8 cellular contexts compared by ENCODE assay signal in genomic region chr4:2261853-2262144, GRCh38. TPM values are rescaled to one million over a fixed set of nuclear protein-coding genes. Genes with fewer than 3 reads are reported as not detected.
DNase-seq lines count a peak whose midpoint lies in the region; ATAC-seq and TF ChIP-seq lines count a peak whose summit lies in the region.

A gene with protein sequence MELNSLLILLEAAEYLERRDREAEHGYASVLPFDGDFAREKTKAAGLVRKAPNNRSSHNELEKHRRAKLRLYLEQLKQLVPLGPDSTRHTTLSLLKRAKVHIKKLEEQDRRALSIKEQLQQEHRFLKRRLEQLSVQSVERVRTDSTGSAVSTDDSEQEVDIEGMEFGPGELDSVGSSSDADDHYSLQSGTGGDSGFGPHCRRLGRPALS (minus strand): TSS chr4:2262109. CDS start chr4:2261980, 129 bp downstream.

- peak within 1 kb of the TSS; percentile 74 for H3K4me3 Mint-ChIP-seq in chondrocyte (ENCODE audit: unreplicated experiment)
- H3K4me3 Mint-ChIP-seq in memory B cell = peak within 1 kb of the TSS; percentile 85

- H3K9me3 Mint-ChIP-seq in chondrocyte (ENCODE audit: low read depth) (no peaks in the 10 kb centered on the region), memory B cell (no peaks in the 10 kb centered on the region)

- H3K4me1 Mint-ChIP-seq in chondrocyte (ENCODE audit: low read depth) = peaks cover 17% of the 10 kb centered on the region
- H3K4me1 Mint-ChIP-seq in memory B cell = peaks cover 11% of the 10 kb centered on the region

- TF ChIP-seq CTCF in chondrocyte (IDR thresholded peaks at IDR 0.05) = no peak
- no peak for TF ChIP-seq CTCF in upper lobe of left lung (IDR thresholded peaks at IDR 0.05)

- H3K4me3 ChIP-seq in HUES64 (ENCODE audit: low read length) (peak within 1 kb of the TSS; percentile 78), upper lobe of left lung (peak within 1 kb of the TSS; percentile 79 to 98 (median 93))

- no peaks in the 10 kb centered on the region for H3K27me3 Mint-ChIP-seq in chondrocyte (ENCODE audit: low read depth)
- H3K27me3 Mint-ChIP-seq in memory B cell = no peaks in the 10 kb centered on the region

- in situ Hi-C loops in ACHN (cut with HindIII; ENCODE audit: low pct_ligation_motif_present, low pct_unique_long_range_greater_than_20kb, low sequenced_read_pairs) = no loop called here

- DNase-seq in chondrocyte (ENCODE audit: low spot score) (no peak), memory B cell (ENCODE audit: low spot score in 2 of 2) (no peak), upper lobe of left lung (no peak), cerebellar nuclear complex (lab: John Stamatoyannopoulos, UW) (no peak), hypothalamus (lab: John Stamatoyannopoulos, UW) (no peak), ACHN (no peak)

- H3K27ac ChIP-seq in HUES64 (ENCODE audit: low read depth, low read length) (peak within 1 kb of the TSS; percentile 71), upper lobe of left lung (peak within 1 kb of the TSS; percentile 94 to 98 (median 98))

- H3K9ac ChIP-seq in HUES64 (ENCODE audit: low read depth, low read length) = peak within 1 kb of the TSS; percentile 73

- TF ChIP-seq POLR2A in upper lobe of left lung (IDR thresholded peaks at IDR 0.05) = no peak

- H3K36me3 ChIP-seq in HUES64 (ENCODE audit: insufficient read depth, low read length) (no peaks in the 10 kb centered on the region), upper lobe of left lung (peaks cover 0 to 19% (median 10%) of the 10 kb centered on the region in 4 donors)

- under 1% methylated on average over 46 of the region's 46 CpGs for WGBS in HUES64
- WGBS in upper lobe of left lung, 2 donors = 0% methylated on average over 3 of the region's 46 CpGs; no CpG with 5 or more reads in 1 of the 2 donors

- H3K9me3 ChIP-seq in HUES64 (ENCODE audit: insufficient read depth, low read depth, low read length) (no peaks in the 10 kb centered on the region), upper lobe of left lung (no peaks in the 10 kb centered on the region)

- TF ChIP-seq EP300 in upper lobe of left lung (IDR thresholded peaks at IDR 0.05) = no peak

- H3K27me3 ChIP-seq in HUES64 (ENCODE audit: insufficient read depth, low read length) = no peaks in the 10 kb centered on the region
- no peaks in the 10 kb centered on the region for H3K27me3 ChIP-seq in upper lobe of left lung

- peak within 1 kb of the TSS; percentile 49 for H3K27ac Mint-ChIP-seq in chondrocyte (ENCODE audit: unreplicated experiment)
- H3K27ac Mint-ChIP-seq in memory B cell = peak within 1 kb of the TSS; percentile 87

- peak; percentile 1 for ATAC-seq in GM18868 (IDR thresholded peaks at IDR 0.05; ENCODE audit: unreplicated experiment)
- ATAC-seq in memory B cell (ENCODE audit: low read depth) = peak; percentile 0
- ATAC-seq in upper lobe of left lung (ENCODE audit: low FRiP score in 2 of 2) = no peak

- no peaks in the 10 kb centered on the region for H3K36me3 Mint-ChIP-seq in chondrocyte (ENCODE audit: low read depth)
- no peaks in the 10 kb centered on the region for H3K36me3 Mint-ChIP-seq in memory B cell

- no peaks in the 10 kb centered on the region; the same call in 1 of the 2 replicates for H3K4me1 ChIP-seq in HUES64 (ENCODE audit: insufficient read depth, low read length)
- H3K4me1 ChIP-seq in upper lobe of left lung = peaks cover 61 to 72% (median 67%) of the 10 kb centered on the region in 4 donors

RNA-seq across cellular contexts. Expression of the gene that starts here (rescaled TPM):
- 15.4 TPM for polyA plus RNA-seq in HUES64 (2013, experiment 1 of 2)
- polyA plus RNA-seq in HUES64 (2013, experiment 2 of 2) = 19.7 TPM
- 80.3 to 114 TPM (median 82.7 TPM) in 3 replicates for total RNA-seq in chondrocyte
- 100 to 1,000 TPM in 1 of 6 donors, 10 to 100 TPM in 5; 50.1 to 135 (median 76.4) TPM for total RNA-seq in upper lobe of left lung

Comparison
In these comparisons a context has a peak if more than half of its experiments do, and no peak if none do; other contexts are left out.
1. ATAC-seq: peak in GM18868 (single experiment) and memory B cell (single experiment); none in upper lobe of left lung (0 of 2).